1 cellular context compared by ENCODE assay signal in the genomic region with DNA sequence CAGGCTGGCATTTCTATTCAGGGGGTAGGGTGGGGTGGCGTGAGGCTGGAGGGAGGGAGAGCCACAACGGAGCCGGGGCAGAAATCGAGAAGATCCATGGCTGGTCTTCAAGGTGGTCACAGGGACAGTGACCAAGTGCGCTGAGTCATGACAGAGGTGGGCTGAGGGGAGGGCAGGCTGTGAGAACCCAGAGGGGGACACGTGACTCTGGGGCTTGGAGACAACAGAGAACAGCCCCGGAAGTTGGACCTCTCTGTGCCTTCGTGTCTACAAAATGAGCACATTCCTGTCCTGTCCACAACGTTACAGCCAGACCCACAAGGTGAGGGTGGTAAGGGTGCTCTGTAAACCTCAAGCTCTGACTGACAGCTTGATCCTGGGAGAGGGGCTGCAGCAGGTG.
TF ChIP-seq lines count a peak whose summit lies in the region.

No MANE protein-coding gene starts in this region.

TF ChIP-seq in H1, 55 proteins besides CTCF, POLR2A, EP300 and RAD21:
- no peak for TF ChIP-seq POU5F1 (IDR thresholded peaks at IDR 0.05; ENCODE audit: low read depth, low read length)
- TF ChIP-seq CHD1 (IDR thresholded peaks at IDR 0.05; ENCODE audit: low read depth, low read length) = no peak
- no peak for TF ChIP-seq MAFK (IDR thresholded peaks at IDR 0.05; ENCODE audit: low read depth, low read length)
- no peak for TF ChIP-seq SIN3A (conservative IDR thresholded peaks at IDR 0.05 in 1 of 2, IDR thresholded peaks at IDR 0.05 in 1 of 2; ENCODE audit: low read depth in 1 of 2, low read length in 2 of 2)
- TF ChIP-seq BRCA1 (IDR thresholded peaks at IDR 0.05; ENCODE audit: low read depth, low read length) = no peak
- TF ChIP-seq, protein P1, sequence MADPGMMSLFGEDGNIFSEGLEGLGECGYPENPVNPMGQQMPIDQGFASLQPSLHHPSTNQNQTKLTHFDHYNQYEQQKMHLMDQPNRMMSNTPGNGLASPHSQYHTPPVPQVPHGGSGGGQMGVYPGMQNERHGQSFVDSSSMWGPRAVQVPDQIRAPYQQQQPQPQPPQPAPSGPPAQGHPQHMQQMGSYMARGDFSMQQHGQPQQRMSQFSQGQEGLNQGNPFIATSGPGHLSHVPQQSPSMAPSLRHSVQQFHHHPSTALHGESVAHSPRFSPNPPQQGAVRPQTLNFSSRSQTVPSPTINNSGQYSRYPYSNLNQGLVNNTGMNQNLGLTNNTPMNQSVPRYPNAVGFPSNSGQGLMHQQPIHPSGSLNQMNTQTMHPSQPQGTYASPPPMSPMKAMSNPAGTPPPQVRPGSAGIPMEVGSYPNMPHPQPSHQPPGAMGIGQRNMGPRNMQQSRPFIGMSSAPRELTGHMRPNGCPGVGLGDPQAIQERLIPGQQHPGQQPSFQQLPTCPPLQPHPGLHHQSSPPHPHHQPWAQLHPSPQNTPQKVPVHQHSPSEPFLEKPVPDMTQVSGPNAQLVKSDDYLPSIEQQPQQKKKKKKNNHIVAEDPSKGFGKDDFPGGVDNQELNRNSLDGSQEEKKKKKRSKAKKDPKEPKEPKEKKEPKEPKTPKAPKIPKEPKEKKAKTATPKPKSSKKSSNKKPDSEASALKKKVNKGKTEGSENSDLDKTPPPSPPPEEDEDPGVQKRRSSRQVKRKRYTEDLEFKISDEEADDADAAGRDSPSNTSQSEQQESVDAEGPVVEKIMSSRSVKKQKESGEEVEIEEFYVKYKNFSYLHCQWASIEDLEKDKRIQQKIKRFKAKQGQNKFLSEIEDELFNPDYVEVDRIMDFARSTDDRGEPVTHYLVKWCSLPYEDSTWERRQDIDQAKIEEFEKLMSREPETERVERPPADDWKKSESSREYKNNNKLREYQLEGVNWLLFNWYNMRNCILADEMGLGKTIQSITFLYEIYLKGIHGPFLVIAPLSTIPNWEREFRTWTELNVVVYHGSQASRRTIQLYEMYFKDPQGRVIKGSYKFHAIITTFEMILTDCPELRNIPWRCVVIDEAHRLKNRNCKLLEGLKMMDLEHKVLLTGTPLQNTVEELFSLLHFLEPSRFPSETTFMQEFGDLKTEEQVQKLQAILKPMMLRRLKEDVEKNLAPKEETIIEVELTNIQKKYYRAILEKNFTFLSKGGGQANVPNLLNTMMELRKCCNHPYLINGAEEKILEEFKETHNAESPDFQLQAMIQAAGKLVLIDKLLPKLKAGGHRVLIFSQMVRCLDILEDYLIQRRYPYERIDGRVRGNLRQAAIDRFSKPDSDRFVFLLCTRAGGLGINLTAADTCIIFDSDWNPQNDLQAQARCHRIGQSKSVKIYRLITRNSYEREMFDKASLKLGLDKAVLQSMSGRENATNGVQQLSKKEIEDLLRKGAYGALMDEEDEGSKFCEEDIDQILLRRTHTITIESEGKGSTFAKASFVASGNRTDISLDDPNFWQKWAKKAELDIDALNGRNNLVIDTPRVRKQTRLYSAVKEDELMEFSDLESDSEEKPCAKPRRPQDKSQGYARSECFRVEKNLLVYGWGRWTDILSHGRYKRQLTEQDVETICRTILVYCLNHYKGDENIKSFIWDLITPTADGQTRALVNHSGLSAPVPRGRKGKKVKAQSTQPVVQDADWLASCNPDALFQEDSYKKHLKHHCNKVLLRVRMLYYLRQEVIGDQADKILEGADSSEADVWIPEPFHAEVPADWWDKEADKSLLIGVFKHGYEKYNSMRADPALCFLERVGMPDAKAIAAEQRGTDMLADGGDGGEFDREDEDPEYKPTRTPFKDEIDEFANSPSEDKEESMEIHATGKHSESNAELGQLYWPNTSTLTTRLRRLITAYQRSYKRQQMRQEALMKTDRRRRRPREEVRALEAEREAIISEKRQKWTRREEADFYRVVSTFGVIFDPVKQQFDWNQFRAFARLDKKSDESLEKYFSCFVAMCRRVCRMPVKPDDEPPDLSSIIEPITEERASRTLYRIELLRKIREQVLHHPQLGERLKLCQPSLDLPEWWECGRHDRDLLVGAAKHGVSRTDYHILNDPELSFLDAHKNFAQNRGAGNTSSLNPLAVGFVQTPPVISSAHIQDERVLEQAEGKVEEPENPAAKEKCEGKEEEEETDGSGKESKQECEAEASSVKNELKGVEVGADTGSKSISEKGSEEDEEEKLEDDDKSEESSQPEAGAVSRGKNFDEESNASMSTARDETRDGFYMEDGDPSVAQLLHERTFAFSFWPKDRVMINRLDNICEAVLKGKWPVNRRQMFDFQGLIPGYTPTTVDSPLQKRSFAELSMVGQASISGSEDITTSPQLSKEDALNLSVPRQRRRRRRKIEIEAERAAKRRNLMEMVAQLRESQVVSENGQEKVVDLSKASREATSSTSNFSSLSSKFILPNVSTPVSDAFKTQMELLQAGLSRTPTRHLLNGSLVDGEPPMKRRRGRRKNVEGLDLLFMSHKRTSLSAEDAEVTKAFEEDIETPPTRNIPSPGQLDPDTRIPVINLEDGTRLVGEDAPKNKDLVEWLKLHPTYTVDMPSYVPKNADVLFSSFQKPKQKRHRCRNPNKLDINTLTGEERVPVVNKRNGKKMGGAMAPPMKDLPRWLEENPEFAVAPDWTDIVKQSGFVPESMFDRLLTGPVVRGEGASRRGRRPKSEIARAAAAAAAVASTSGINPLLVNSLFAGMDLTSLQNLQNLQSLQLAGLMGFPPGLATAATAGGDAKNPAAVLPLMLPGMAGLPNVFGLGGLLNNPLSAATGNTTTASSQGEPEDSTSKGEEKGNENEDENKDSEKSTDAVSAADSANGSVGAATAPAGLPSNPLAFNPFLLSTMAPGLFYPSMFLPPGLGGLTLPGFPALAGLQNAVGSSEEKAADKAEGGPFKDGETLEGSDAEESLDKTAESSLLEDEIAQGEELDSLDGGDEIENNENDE (IDR thresholded peaks at IDR 0.05; ENCODE audit: insufficient replicate concordance, low read length) = no peak
- no peak for TF ChIP-seq JUN (IDR thresholded peaks at IDR 0.05; ENCODE audit: low read depth, low read length)
- no peak for TF ChIP-seq RBBP5 (IDR thresholded peaks at IDR 0.05; ENCODE audit: borderline replicate concordance, low read depth, low read length)
- TF ChIP-seq, protein P2, sequence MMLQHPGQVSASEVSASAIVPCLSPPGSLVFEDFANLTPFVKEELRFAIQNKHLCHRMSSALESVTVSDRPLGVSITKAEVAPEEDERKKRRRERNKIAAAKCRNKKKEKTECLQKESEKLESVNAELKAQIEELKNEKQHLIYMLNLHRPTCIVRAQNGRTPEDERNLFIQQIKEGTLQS (IDR thresholded peaks at IDR 0.05; ENCODE audit: insufficient read depth, low read depth, low read length) = no peak
- TF ChIP-seq SRF (IDR thresholded peaks at IDR 0.05; ENCODE audit: low read depth, low read length) = no peak
- TF ChIP-seq EZH2 (IDR thresholded peaks at IDR 0.05; ENCODE audit: low read depth, low read length, severe bottlenecking) = no peak
- no peak for TF ChIP-seq FOSL1 (IDR thresholded peaks at IDR 0.05; ENCODE audit: insufficient read depth, low read depth, low read length)
